10 cellular contexts compared by ENCODE assay signal in the genomic region with DNA sequence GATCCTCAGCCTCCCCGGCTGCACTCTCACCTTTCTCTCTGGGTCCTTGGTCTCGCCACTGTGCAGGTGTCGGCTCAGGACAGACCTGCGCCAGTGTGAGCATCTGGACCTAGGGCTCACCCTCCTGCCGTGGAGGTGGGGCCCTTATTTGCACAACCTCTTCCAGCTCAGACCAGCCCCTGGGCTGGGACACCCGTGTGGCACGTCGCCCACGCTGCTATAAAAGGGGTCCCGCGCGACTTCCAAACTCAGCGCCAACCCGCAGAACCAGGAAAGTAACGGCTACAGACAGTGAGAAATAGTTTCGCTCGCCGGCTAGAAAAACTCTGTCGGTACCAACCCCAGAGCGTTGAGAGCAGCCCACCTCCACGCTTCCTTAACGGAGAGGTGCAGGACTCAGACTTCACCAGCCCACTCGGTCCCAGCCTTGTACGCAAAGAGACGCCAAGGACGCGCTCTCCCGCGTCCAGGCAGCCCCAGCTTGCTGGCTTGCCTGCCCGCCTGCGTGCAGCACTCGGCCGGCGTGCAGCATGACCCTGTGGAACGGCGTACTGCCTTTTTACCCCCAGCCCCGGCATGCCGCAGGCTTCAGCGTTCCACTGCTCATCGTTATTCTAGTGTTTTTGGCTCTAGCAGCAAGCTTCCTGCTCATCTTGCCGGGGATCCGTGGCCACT. TPM values are rescaled to one million over a fixed set of nuclear protein-coding genes. Genes with fewer than 3 reads are reported as not detected.
DNase-seq lines count a peak whose midpoint lies in the region; ATAC-seq and TF ChIP-seq lines count a peak whose summit lies in the region.
"Had no signal": no experiment of that assay in that cellular context is flagged by ENCODE, and none has a peak within 500 bp of the region (broad histone marks: within the 10 kb centered on the region; RNA-seq: fewer than 3 reads in every experiment).

Gene DUOX2, minus strand, starts transcription at position 97 of the 675 bp plus-strand sequence. CDS start 761 bp downstream, outside the sequence.
Gene DUOXA2, plus strand, starts transcription at position 251 of the 675 bp plus-strand sequence. Its CDS starts 280 bp downstream, at position 531.

- no peak within 1 kb of the TSS for H3K18ac ChIP-seq in trophoblast cell (ENCODE audit: low read length)

- WGBS in trophoblast cell (ENCODE audit: extremely low coverage, insufficient coverage, insufficient read length): no CpG with 5 or more reads among the region's 42 CpGs

- peak within 1 kb of the TSS; percentile 24 for H3K4me3 ChIP-seq in MM.1S (ENCODE audit: low read length)
- H3K4me3 ChIP-seq in trophoblast cell (ENCODE audit: low read depth, low read length): peak within 1 kb of the TSS; percentile 32

- no peak within 1 kb of the TSS for H3K27ac ChIP-seq in MM.1S (ENCODE audit: low read length)
- no peak within 1 kb of the TSS for H3K27ac ChIP-seq in trophoblast cell (ENCODE audit: low read depth, low read length)

- peaks cover 18 to 41% of the 10 kb centered on the region in 2 donors for H3K4me1 Mint-ChIP-seq in effector memory CD8-positive, alpha-beta T cell (ENCODE audit: low read depth in 2 of 2)

- no peak within 1 kb of the TSS for H2BK5ac ChIP-seq in trophoblast cell (ENCODE audit: low read depth, low read length, poor library complexity)

- H3K14ac ChIP-seq in trophoblast cell (ENCODE audit: low read length): no peak within 1 kb of the TSS

- no peak for TF ChIP-seq CTCF in MM.1S (IDR thresholded peaks at IDR 0.05; ENCODE audit: low read length)

- H3K9me3 ChIP-seq in MM.1S (replicated peaks; ENCODE audit: insufficient read depth, low read length): no peaks in the 10 kb centered on the region
- H3K9me3 ChIP-seq in trophoblast cell (ENCODE audit: insufficient read depth, low read depth, low read length): peaks cover 2% of the 10 kb centered on the region

- H3K9ac ChIP-seq in MM.1S (ENCODE audit: low read length): no peak within 1 kb of the TSS
- H3K9ac ChIP-seq in trophoblast cell (ENCODE audit: low read length): no peak within 1 kb of the TSS

- H3K4me1 ChIP-seq in MM.1S (ENCODE audit: low read length): no peaks in the 10 kb centered on the region
- H3K4me1 ChIP-seq in trophoblast cell (ENCODE audit: control insufficient read depth in 1 of 2, insufficient read depth in 2 of 2, low read length in 2 of 2): peaks cover 4% of the 10 kb centered on the region in 2 experiments

- no peak within 1 kb of the TSS for H4K8ac ChIP-seq in trophoblast cell (ENCODE audit: low read depth, low read length)

- H3K4ac ChIP-seq in trophoblast cell (ENCODE audit: low read depth, low read length): no peak within 1 kb of the TSS

- no peak within 1 kb of the TSS for H2BK120ac ChIP-seq in trophoblast cell (ENCODE audit: insufficient read depth, low read length, poor library complexity)

- no peak within 1 kb of the TSS for H2AK5ac ChIP-seq in trophoblast cell (ENCODE audit: low read length)

- H3K79me2 ChIP-seq in MM.1S (ENCODE audit: low read length) (no peaks in the 10 kb centered on the region), trophoblast cell (ENCODE audit: control insufficient read depth, insufficient read depth, low read length, poor library complexity) (no peaks in the 10 kb centered on the region)

- H2AFZ ChIP-seq in MM.1S (ENCODE audit: low read length): 0 out of 2 replicates have a peak within 1 kb of the TSS, but pooled peaks have one; percentile 22
- no peak within 1 kb of the TSS for H2AFZ ChIP-seq in trophoblast cell (ENCODE audit: insufficient read depth, low read length, poor library complexity)

- no peaks in the 10 kb centered on the region for H3K36me3 ChIP-seq in MM.1S (replicated peaks; ENCODE audit: insufficient read depth, low read length)
- H3K36me3 ChIP-seq in trophoblast cell (ENCODE audit: control insufficient read depth in 1 of 2, insufficient read depth in 2 of 2, low read length in 2 of 2): no peaks in the 10 kb centered on the region

- DNase-seq in NCI-H146 (lab: John Stamatoyannopoulos, UW) (peak; percentile 12), NCI-H146 treated with DMSO at 0.1 percent for 48 hours (lab: John Stamatoyannopoulos, UW; ENCODE audit: unreplicated experiment) (no peak), MM.1S (peak; percentile 31), trophoblast cell (no peak), NCI-H2107 (lab: John Stamatoyannopoulos, UW) (no peak)
- no peak for DNase-seq in effector memory CD8-positive, alpha-beta T cell
- DNase-seq in activated CD8-positive, alpha-beta memory T cell treated with anti-CD3 and anti-CD28 coated beads, Interleukin-2, amount 50 U/mL, for 4 hours: no peak
- DNase-seq: PC-3 had no signal

- no peak for ATAC-seq in effector memory CD8-positive, alpha-beta T cell (replicated peaks)
- no peak for ATAC-seq in GM18873 (IDR thresholded peaks at IDR 0.05; ENCODE audit: low FRiP score, unreplicated experiment)
- ATAC-seq: PC-3 had no signal

- peaks cover 82 to 91% of the 10 kb centered on the region in 2 donors for H3K27me3 Mint-ChIP-seq in effector memory CD8-positive, alpha-beta T cell

- peak within 1 kb of the TSS; percentile 53 to 58 for H3K4me3 Mint-ChIP-seq in effector memory CD8-positive, alpha-beta T cell

- H3K27ac Mint-ChIP-seq in effector memory CD8-positive, alpha-beta T cell: no peak within 1 kb of the TSS

- no peaks in the 10 kb centered on the region for H3K79me1 ChIP-seq in trophoblast cell (ENCODE audit: low read length)

- no peak within 1 kb of the TSS for H2BK12ac ChIP-seq in trophoblast cell (ENCODE audit: low read length)

- peak within 1 kb of the TSS; percentile 48; the same call in 1 of the 2 replicates for H3K4me2 ChIP-seq in MM.1S (ENCODE audit: low read depth, low read length)
- no peak within 1 kb of the TSS for H3K4me2 ChIP-seq in trophoblast cell (ENCODE audit: low read length)

- H4K91ac ChIP-seq in trophoblast cell (ENCODE audit: low read depth, low read length): no peak within 1 kb of the TSS

- H3K27me3 ChIP-seq in MM.1S (replicated peaks; ENCODE audit: insufficient read depth, low read length) (peaks cover 61% of the 10 kb centered on the region), trophoblast cell (ENCODE audit: insufficient read depth, low read length) (peaks cover 78% of the 10 kb centered on the region)

- peaks cover 2% of the 10 kb centered on the region for H3K36me3 Mint-ChIP-seq in effector memory CD8-positive, alpha-beta T cell (ENCODE audit: insufficient read depth)

- H4K12ac ChIP-seq in trophoblast cell (ENCODE audit: low read depth, low read length): no peak within 1 kb of the TSS

- H3K9me3 Mint-ChIP-seq in effector memory CD8-positive, alpha-beta T cell: no peaks in the 10 kb centered on the region

- no peaks in the 10 kb centered on the region for H3F3A ChIP-seq in MM.1S (ENCODE audit: insufficient read depth, low read length)

- no peak within 1 kb of the TSS for H3K23ac ChIP-seq in trophoblast cell (ENCODE audit: low read length)

- no peaks in the 10 kb centered on the region for H4K20me1 ChIP-seq in MM.1S (ENCODE audit: insufficient read depth, low read length)

- H3K9me2 ChIP-seq in MM.1S (replicated peaks; ENCODE audit: insufficient read depth, low read length): no peaks in the 10 kb centered on the region

RNA-seq across cellular contexts. Expression of gene DUOX2, which starts in this region (rescaled TPM):
- polyA plus RNA-seq in trophoblast cell (2013): 0.19 TPM in 2 replicates
- polyA plus RNA-seq: AG04450 had no signal

RNA-seq across cellular contexts. Expression of gene DUOXA2, which starts in this region (rescaled TPM):
- polyA plus RNA-seq in trophoblast cell (2013): not detected in 2 replicates
- polyA plus RNA-seq: AG04450 had no signal

Comparison
In these comparisons a context has a peak if more than half of its experiments do, and no peak if none do; other contexts are left out.
1. DNase-seq: peak in NCI-H146 (single experiment) and MM.1S (single experiment); none in NCI-H146 treated with DMSO at 0.1 percent for 48 hours (single experiment), effector memory CD8-positive, alpha-beta T cell (0 of 3), trophoblast cell (0 of 2), activated CD8-positive, alpha-beta memory T cell treated with anti-CD3 and anti-CD28 coated beads, Interleukin-2, amount 50 U/mL, for 4 hours (single experiment) and NCI-H2107 (single experiment).